Comparison of ENCODE assay signal across 7 cellular contexts in genomic region chr9:36154213-36154952, GRCh38. TPM values are rescaled to one million over a fixed set of nuclear protein-coding genes. Genes with fewer than 3 reads are reported as not detected.
DNase-seq lines count a peak whose midpoint lies in the region; ATAC-seq and TF ChIP-seq lines count a peak whose summit lies in the region.

No MANE protein-coding gene starts in this region.

- H3K79me2 ChIP-seq in H9 (ENCODE audit: insufficient read depth, low read length), result no peaks in the 10 kb centered on the region

- H3K79me1 ChIP-seq in IMR-90 (ENCODE audit: low read depth in 1 of 2, low read length in 2 of 2), result peaks cover 0 to 35% of the 10 kb centered on the region in 2 experiments; a peak in 3 of 4 replicates
- no peaks in the 10 kb centered on the region for H3K79me1 ChIP-seq in H9 (ENCODE audit: insufficient read depth, low read depth, low read length, poor library complexity, severe bottlenecking)

- H3K4me1 Mint-ChIP-seq in H9, result 0 out of 4 replicates have a peak, but pooled peaks cover 0 to 3% of the 10 kb centered on the region in 2 experiments

- peaks cover 16 to 22% of the 10 kb centered on the region in 2 experiments for H3K9me3 Mint-ChIP-seq in H9

- no peak overlapping the region for H3K4me3 ChIP-seq in IMR-90 (ENCODE audit: insufficient read depth, low read depth, low read length)
- no peak overlapping the region for H3K4me3 ChIP-seq in SK-N-MC

- intact Hi-C loops in IMR-90 (cut with micrococcal nuclease), result no loop called here

- H2AFZ ChIP-seq in IMR-90 (replicated peaks; ENCODE audit: low read length, poor library complexity) (peak overlapping the region; percentile 46), H9 (ENCODE audit: low read length) (no peak overlapping the region)

- CTCF ChIA-PET in IMR-90 (lab: Yijun Ruan, JAX), result interaction anchor here (1.0 kb wide), 1 partner anchor 13 kb away, joined by 3 read pairs; no protein-coding TSS in a partner anchor

- ATAC-seq in IMR-90 (ENCODE audit: low read depth) (peak; percentile 64), omental fat pad (ENCODE audit: low FRiP score) (peak; percentile 81)

- TF ChIP-seq CTCF in IMR-90 (conservative IDR thresholded peaks at IDR 0.05; ENCODE audit: low read depth, low read length) (no peak), omental fat pad (IDR thresholded peaks at IDR 0.05) (no peak), H9 (conservative IDR thresholded peaks at IDR 0.05) (no peak)

- H3T11ph ChIP-seq in H9 (ENCODE audit: low read length), result no peak overlapping the region

- H3K56ac ChIP-seq in IMR-90 (ENCODE audit: extremely low read depth, insufficient read depth, low read length), result no peak overlapping the region
- no peak overlapping the region for H3K56ac ChIP-seq in H9 (ENCODE audit: insufficient read length, low read depth, low read length)

- H3K23me2 ChIP-seq in H9 (ENCODE audit: insufficient read length, low read depth, low read length, poor library complexity, severe bottlenecking), result no peaks in the 10 kb centered on the region

- H3K4me3 Mint-ChIP-seq in H9, result no peak overlapping the region

- peaks cover 6 to 19% (median 7%) of the 10 kb centered on the region in 3 experiments; a peak in 5 of 7 replicates for H3K36me3 Mint-ChIP-seq in H9 (ENCODE audit: insufficient read depth in 1 of 3, low read depth in 3 of 3)

- H2BK12ac ChIP-seq in H9 (ENCODE audit: insufficient read length, low read depth, low read length), result no peak overlapping the region

- H3K36me3 ChIP-seq in IMR-90 (ENCODE audit: control insufficient read depth, insufficient read depth, low read length) (peaks cover 38% of the 10 kb centered on the region), SK-N-MC (ENCODE audit: insufficient read depth, low read length) (peaks cover 4% of the 10 kb centered on the region)

- H3K18ac ChIP-seq in IMR-90 (ENCODE audit: low read depth, low read length), result peak overlapping the region; percentile 13; the same call in 1 of the 2 replicates
- no peak overlapping the region for H3K18ac ChIP-seq in H9 (ENCODE audit: insufficient read length, low read depth, low read length)

- in situ Hi-C loops in IMR-90 (cut with MboI; ENCODE audit: low sequenced_read_pairs), result no loop called here

- dilution Hi-C loops in IMR-90 (cut with HindIII; ENCODE audit: low sequenced_read_pairs, unreplicated experiment), result no loop called here

- H2AK5ac ChIP-seq in IMR-90 (ENCODE audit: low read depth, low read length), result 0 out of 2 replicates have a peak overlapping the region, but pooled peaks have one; percentile 6
- no peak overlapping the region for H2AK5ac ChIP-seq in H9 (ENCODE audit: insufficient read length, low read length)

- H3K27ac ChIP-seq in IMR-90 (ENCODE audit: insufficient read depth, low read length) (peak overlapping the region; percentile 54), SK-N-MC (peak overlapping the region; percentile 53), H9 (ENCODE audit: insufficient read length, low read depth, low read length) (no peak overlapping the region)

- H3K9me3 ChIP-seq in IMR-90 (ENCODE audit: control insufficient read depth, insufficient read depth, low read length), result peaks cover 2% of the 10 kb centered on the region; the same call in 1 of the 2 replicates
- no peaks in the 10 kb centered on the region for H3K9me3 ChIP-seq in SK-N-MC (ENCODE audit: low read depth, low read length)
- H3K9me3 ChIP-seq in H9 (ENCODE audit: control insufficient read depth, low read depth, low read length), result no peaks in the 10 kb centered on the region

- no CpG with 5 or more reads among the region's 13 CpGs for WGBS in IMR-90 (ENCODE audit: extremely low coverage in 2 of 2, insufficient read length in 1 of 2), 2 experiments
- WGBS in H9 (ENCODE audit: extremely low coverage, insufficient read length, low lambda C conversion rate), result no CpG with 5 or more reads among the region's 13 CpGs

- H3K9me1 ChIP-seq in IMR-90 (ENCODE audit: insufficient read depth, low read length), result peaks cover 28% of the 10 kb centered on the region

- peak overlapping the region in 1 of 2 experiments; percentile 43; a peak in 2 of 4 replicates for H4K8ac ChIP-seq in IMR-90 (ENCODE audit: low read depth in 2 of 2, low read length in 2 of 2)
- no peak overlapping the region for H4K8ac ChIP-seq in H9 (replicated peaks; ENCODE audit: insufficient read length, low read depth, low read length)

- no peak overlapping the region for H2BK15ac ChIP-seq in IMR-90 (ENCODE audit: low read depth, low read length)
- no peak overlapping the region for H2BK15ac ChIP-seq in H9 (ENCODE audit: low read depth, low read length)

- H4K91ac ChIP-seq in IMR-90 (ENCODE audit: insufficient read depth, low read depth, low read length) (no peak overlapping the region), H9 (ENCODE audit: insufficient read length, low read depth, low read length) (no peak overlapping the region)

- peaks cover under 1% of the 10 kb centered on the region; the same call in 1 of the 2 replicates for H4K20me1 ChIP-seq in IMR-90 (ENCODE audit: insufficient read depth, low read length)
- no peaks in the 10 kb centered on the region for H4K20me1 ChIP-seq in H9 (ENCODE audit: control insufficient read depth, insufficient read depth, insufficient read length)

- H3K14ac ChIP-seq in IMR-90 (replicated peaks; ENCODE audit: low read depth, low read length) (peak overlapping the region; percentile 61; the same call in 1 of the 2 replicates), H9 (ENCODE audit: insufficient read depth, low read length) (no peak overlapping the region; the same call in 1 of the 2 replicates)

- H2BK120ac ChIP-seq in IMR-90 (ENCODE audit: low read depth, low read length), result peak overlapping the region; percentile 32; the same call in 1 of the 2 replicates
- no peak overlapping the region for H2BK120ac ChIP-seq in H9 (ENCODE audit: low read depth, low read length, poor library complexity, severe bottlenecking)

- H3K27me3 ChIP-seq in IMR-90 (ENCODE audit: control insufficient read depth, insufficient read depth, low read length) (no peaks in the 10 kb centered on the region), H9 (ENCODE audit: insufficient read depth, low read length) (no peaks in the 10 kb centered on the region)

- peak overlapping the region; percentile 31 for H4K5ac ChIP-seq in IMR-90 (ENCODE audit: low read depth, low read length)
- no peak overlapping the region for H4K5ac ChIP-seq in H9 (ENCODE audit: insufficient read length, low read depth, low read length)

- peak; percentile 71 for DNase-seq in IMR-90
- peak; percentile 16 for DNase-seq in SK-N-MC (ENCODE audit: low read depth, low spot score)
- peak; percentile 75 for DNase-seq in fibroblast of peridontal ligament (ENCODE audit: extremely low read depth)
- DNase-seq in omental fat pad (ENCODE audit: low spot score), result no peak
- DNase-seq in SHP77 (lab: John Stamatoyannopoulos, UW), result no peak
- no peak for DNase-seq in H9
- no peak for DNase-seq in NCI-H82 treated with DMSO at 0.1 percent for 48 hours (lab: John Stamatoyannopoulos, UW; ENCODE audit: unreplicated experiment)

- H3K4ac ChIP-seq in IMR-90 (ENCODE audit: low read depth, low read length) (peak overlapping the region; percentile 47), H9 (ENCODE audit: low read depth, low read length) (no peak overlapping the region)

- H3K4me2 ChIP-seq in IMR-90 (ENCODE audit: low read depth, low read length) (peak overlapping the region; percentile 44), H9 (ENCODE audit: insufficient read depth, insufficient read length, low read length) (no peak overlapping the region)

- peak overlapping the region in 1 of 3 experiments; percentile 59; a peak in 1 of 7 replicates for H3K27ac Mint-ChIP-seq in H9

- no peak overlapping the region for H2BK20ac ChIP-seq in IMR-90 (ENCODE audit: low read depth, low read length)
- H2BK20ac ChIP-seq in H9 (ENCODE audit: low read depth, low read length, poor library complexity, severe bottlenecking), result no peak overlapping the region

- no peak for TF ChIP-seq RAD21 in IMR-90 (IDR thresholded peaks at IDR 0.05; ENCODE audit: low read length)

- no peak for TF ChIP-seq POLR2A in IMR-90 (IDR thresholded peaks at IDR 0.05; ENCODE audit: low read depth, low read length)

- peak overlapping the region; percentile 10; the same call in 1 of the 2 replicates for H3K9ac ChIP-seq in IMR-90 (ENCODE audit: low read depth, low read length)
- H3K9ac ChIP-seq in SK-N-MC (ENCODE audit: insufficient read length), result no peak overlapping the region
- H3K9ac ChIP-seq in H9 (ENCODE audit: extremely low read depth, insufficient read length, low read length), result no peak overlapping the region

- peaks cover 3% of the 10 kb centered on the region for H3K27me3 Mint-ChIP-seq in H9 (ENCODE audit: low read depth)

- POLR2A ChIA-PET in IMR-90 (lab: Charles Lee; ENCODE audit: unreplicated experiment), result interaction anchor here (0.6 kb wide), 1 partner anchor 466 kb away, joined by 10 read pairs; no protein-coding TSS in a partner anchor

- H3K4me1 ChIP-seq in IMR-90 (ENCODE audit: control insufficient read depth, insufficient read depth, low read length), result peaks cover 17% of the 10 kb centered on the region
- H3K4me1 ChIP-seq in H9 (ENCODE audit: insufficient read depth, low read length), result peaks cover 3% of the 10 kb centered on the region; the same call in 1 of the 2 replicates

- H2BK5ac ChIP-seq in IMR-90 (ENCODE audit: low read depth, low read length, poor library complexity, severe bottlenecking) (peak overlapping the region; percentile 9), H9 (ENCODE audit: insufficient read length, low read length) (no peak overlapping the region)

- H3K23ac ChIP-seq in IMR-90 (ENCODE audit: low read depth, low read length) (peak overlapping the region; percentile 21; the same call in 1 of the 2 replicates), H9 (ENCODE audit: insufficient read length, low read depth, low read length) (no peak overlapping the region)

- no TSS peak for BruUV-seq in IMR-90 (replicated peaks; lab: Mats Ljungman, UMichigan)

- H2AK9ac ChIP-seq in IMR-90 (replicated peaks; ENCODE audit: low read depth, low read length, poor library complexity), result peak overlapping the region; percentile 2

RNA-seq across cellular contexts. Expression of gene CCIN, which starts 14.8 kb away (rescaled TPM):
- total RNA-seq in IMR-90 (2012; rRNA removed), result 1.1 TPM in 2 replicates
- 0.73 and 0.80 TPM in 2 replicates for polyA plus RNA-seq in IMR-90 (2012; rRNA removed)
- polyA plus RNA-seq in IMR-90 (2012; cell fraction: cytosol; rRNA removed), result 0.32 and 0.48 TPM in 2 replicates
- polyA plus RNA-seq in IMR-90 (2012; cell fraction: nucleus; rRNA removed; ENCODE audit: low replicate concordance), result 0.58 and 0.65 TPM in 2 replicates
- 1 to 10 TPM in 1 of 4 donors, under 1 TPM in 2, not detected in 1; 0.65 to 2.5 (median 0.95) TPM for total RNA-seq in omental fat pad
- 0.11 TPM in 1 of 2 replicates, not detected in the other for total RNA-seq in H9 (2021)

RNA-seq across cellular contexts. Expression of gene GLIPR2, which starts 17.9 kb away (rescaled TPM):
- total RNA-seq in IMR-90 (2012; rRNA removed) (35.8 and 37.8 TPM in 2 replicates), omental fat pad (10 to 100 TPM; 13.6 to 71.1 (median 42.2) TPM), H9 (2021) (9.7 and 10.0 TPM in 2 replicates)
- polyA plus RNA-seq in IMR-90 (2012; rRNA removed), result 42.7 and 43.3 TPM in 2 replicates
- 34.1 and 37.4 TPM in 2 replicates for polyA plus RNA-seq in IMR-90 (2012; cell fraction: cytosol; rRNA removed)
- 14.4 and 29.4 TPM in 2 replicates for polyA plus RNA-seq in IMR-90 (2012; cell fraction: nucleus; rRNA removed; ENCODE audit: low replicate concordance)

RNA-seq across cellular contexts. Expression of gene CLTA, which starts 36.3 kb away (rescaled TPM):
- 133 and 208 TPM in 2 replicates for total RNA-seq in IMR-90 (2012; rRNA removed)
- 246 and 280 TPM in 2 replicates for polyA plus RNA-seq in IMR-90 (2012; rRNA removed)
- 218 and 493 TPM in 2 replicates for polyA plus RNA-seq in IMR-90 (2012; cell fraction: cytosol; rRNA removed)
- 63.6 and 110 TPM in 2 replicates for polyA plus RNA-seq in IMR-90 (2012; cell fraction: nucleus; rRNA removed; ENCODE audit: low replicate concordance)
- 100 to 1,000 TPM; 180 to 187 (median 185) TPM for total RNA-seq in omental fat pad
- total RNA-seq in H9 (2021), result 195 and 212 TPM in 2 replicates

Comparison
In these comparisons a context has a peak if more than half of its experiments do, and no peak if none do; other contexts are left out.
1. DNase-seq: peak in IMR-90 (single experiment), SK-N-MC (single experiment) and fibroblast of peridontal ligament (single experiment); none in omental fat pad (single experiment), SHP77 (0 of 2), H9 (single experiment) and NCI-H82 treated with DMSO at 0.1 percent for 48 hours (single experiment).